In the genomic region with DNA sequence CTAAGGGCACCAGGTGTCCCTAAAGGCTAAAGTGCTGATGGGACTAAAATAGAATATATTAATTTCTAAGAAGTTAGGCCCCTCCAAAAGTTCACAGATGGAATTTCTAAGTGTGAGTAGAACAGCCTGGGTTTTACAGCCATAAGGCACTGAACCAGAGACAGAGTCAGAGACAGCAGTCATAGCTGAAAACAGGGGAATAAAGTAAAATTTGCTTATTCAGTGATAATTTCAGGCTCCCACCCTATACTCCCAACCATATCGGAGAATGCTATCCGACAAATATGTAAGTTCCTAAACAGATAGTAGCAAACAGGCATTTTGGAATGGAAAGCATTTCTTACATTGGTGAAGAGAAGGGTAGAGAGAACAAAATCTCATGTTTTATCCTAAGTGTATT, we compare ENCODE assay signal across 21 cellular contexts. TPM values are rescaled to one million over a fixed set of nuclear protein-coding genes. Genes with fewer than 3 reads are reported as not detected.
DNase-seq lines count a peak whose midpoint lies in the region; ATAC-seq, FAIRE-seq and TF ChIP-seq lines count a peak whose summit lies in the region.
"Had no signal": no experiment of that assay in that cellular context is flagged by ENCODE, and none has a peak within 500 bp of the region (broad histone marks: within the 10 kb centered on the region; RNA-seq: fewer than 3 reads in every experiment).

No MANE protein-coding gene starts in this region.

- H4K8ac ChIP-seq in IMR-90 (ENCODE audit: low read depth in 2 of 2, low read length in 2 of 2), result no peak overlapping the region

- no peak overlapping the region for H2AK5ac ChIP-seq in IMR-90 (ENCODE audit: low read depth, low read length)

- H2BK20ac ChIP-seq in IMR-90 (ENCODE audit: low read depth, low read length), result no peak overlapping the region

- peak overlapping the region; percentile 33 for H3K27ac Mint-ChIP-seq in activated T-helper 1 cell treated with anti-CD3 and anti-CD28 coated beads, Interleukin-12 subunit alpha, Interleukin-12 subunit beta, Interleukin-2, Interleukin-4 antibody, amounts not matched to agents 30 ng/mL and 10 ng/mL and 1 ng/mL, durations not matched to agents 14 hours and 24 hours and 36 hours
- H3K27ac Mint-ChIP-seq: B cell; CD4-positive, alpha-beta T cell had no signal

- 95% methylated on average over 2 of the region's 2 CpGs for WGBS in A549 (ENCODE audit: missing lambda C conversion rate)
- WGBS in IMR-90 (ENCODE audit: extremely low coverage in 2 of 2, insufficient read length in 1 of 2), 2 experiments, result no CpG with 5 or more reads among the region's 2 CpGs

- peaks cover 47% of the 10 kb centered on the region for H3K36me3 ChIP-seq in IMR-90 (ENCODE audit: control insufficient read depth, insufficient read depth, low read length)

- H3K9me3 ChIP-seq in A549 (no peaks in the 10 kb centered on the region), IMR-90 (ENCODE audit: control insufficient read depth, insufficient read depth, low read length) (no peaks in the 10 kb centered on the region)
- H3K9me3 ChIP-seq: BLaER1 treated with 17β-estradiol and CSF1 and Interleukin-3, amounts not matched to agents 10 nM and 100 nM had no signal

- TF ChIP-seq RAD21 in A549 (conservative IDR thresholded peaks at IDR 0.05 in 1 of 2, IDR thresholded peaks at IDR 0.05 in 1 of 2), result no peak
- TF ChIP-seq RAD21 in IMR-90 (IDR thresholded peaks at IDR 0.05; ENCODE audit: low read length), result no peak

- intact Hi-C loops in IMR-90 (cut with micrococcal nuclease), result no loop called here
- intact Hi-C loops in activated T-helper 1 cell treated with anti-CD3 and anti-CD28 coated beads, Interleukin-12 subunit alpha, Interleukin-12 subunit beta, Interleukin-2, Interleukin-4 antibody, amounts not matched to agents 30 ng/mL and 10 ng/mL and 1 ng/mL, durations not matched to agents 14 hours and 24 hours and 36 hours (cut with micrococcal nuclease), result loop anchor here (5.0 kb wide), 1 partner anchor 36 kb away; no protein-coding TSS in a partner anchor

- no peaks in the 10 kb centered on the region for H3K9me3 Mint-ChIP-seq in activated T-helper 1 cell treated with anti-CD3 and anti-CD28 coated beads, Interleukin-12 subunit alpha, Interleukin-12 subunit beta, Interleukin-2, Interleukin-4 antibody, amounts not matched to agents 30 ng/mL and 10 ng/mL and 1 ng/mL, durations not matched to agents 14 hours and 24 hours and 36 hours
- H3K9me3 Mint-ChIP-seq: CD4-positive, alpha-beta T cell; CD8-positive, alpha-beta memory T cell had no signal

- no peak overlapping the region for H2AK9ac ChIP-seq in IMR-90 (replicated peaks; ENCODE audit: low read depth, low read length, poor library complexity)

- no peak for TF ChIP-seq POLR2A in A549 (IDR thresholded peaks at IDR 0.05; ENCODE audit: low read length)
- no peak for TF ChIP-seq POLR2A in IMR-90 (IDR thresholded peaks at IDR 0.05; ENCODE audit: low read depth, low read length)

- no peak for DNase-seq in A549 (ENCODE audit: low read depth in 1 of 2, low spot score in 1 of 2)
- no peak for DNase-seq in IMR-90
- DNase-seq in activated T-helper 1 cell treated with anti-CD3 and anti-CD28 coated beads, Interleukin-12 subunit alpha, Interleukin-12 subunit beta, Interleukin-2, Interleukin-4 antibody, amounts not matched to agents 30 ng/mL and 10 ng/mL and 1 ng/mL, durations not matched to agents 14 hours and 24 hours and 36 hours (ENCODE audit: low spot score), result no peak
- no peak for DNase-seq in HuH-7 (ENCODE audit: low spot score)
- DNase-seq in NCI-H2196 (lab: John Stamatoyannopoulos, UW; ENCODE audit: unreplicated experiment), result no peak
- DNase-seq: CD4-positive, alpha-beta T cell; CD8-positive, alpha-beta memory T cell; DMS 273 treated with DMSO at 0.1 percent for 48 hours; DMS79; EL; GDM1; GM23248; H7; HCEC 1CT had no signal

- TF ChIP-seq CTCF in A549 (IDR thresholded peaks at IDR 0.05), result no peak
- no peak for TF ChIP-seq CTCF in IMR-90 (conservative IDR thresholded peaks at IDR 0.05; ENCODE audit: low read depth, low read length)

- no peak overlapping the region for H3K4ac ChIP-seq in IMR-90 (ENCODE audit: low read depth, low read length)

- in situ Hi-C loops in IMR-90 (cut with MboI; ENCODE audit: low sequenced_read_pairs), result no loop called here

- CTCF ChIA-PET in A549 (lab: Yijun Ruan, JAX) (no interaction called here), IMR-90 (lab: Yijun Ruan, JAX) (no interaction called here)

- no peak overlapping the region for H3K14ac ChIP-seq in IMR-90 (replicated peaks; ENCODE audit: low read depth, low read length)

- H2AFZ ChIP-seq in IMR-90 (replicated peaks; ENCODE audit: low read length, poor library complexity), result no peak overlapping the region
- H2AFZ ChIP-seq: GM23248 had no signal

- H4K20me1 ChIP-seq in IMR-90 (ENCODE audit: insufficient read depth, low read length), result no peaks in the 10 kb centered on the region

- no TSS peak for BruUV-seq in IMR-90 (replicated peaks; lab: Mats Ljungman, UMichigan)

- H3K4me1 Mint-ChIP-seq in activated T-helper 1 cell treated with anti-CD3 and anti-CD28 coated beads, Interleukin-12 subunit alpha, Interleukin-12 subunit beta, Interleukin-2, Interleukin-4 antibody, amounts not matched to agents 30 ng/mL and 10 ng/mL and 1 ng/mL, durations not matched to agents 14 hours and 24 hours and 36 hours (ENCODE audit: low read depth), result no peaks in the 10 kb centered on the region
- H3K4me1 Mint-ChIP-seq: B cell; CD8-positive, alpha-beta memory T cell had no signal

- no peaks in the 10 kb centered on the region for H3K27me3 Mint-ChIP-seq in activated T-helper 1 cell treated with anti-CD3 and anti-CD28 coated beads, Interleukin-12 subunit alpha, Interleukin-12 subunit beta, Interleukin-2, Interleukin-4 antibody, amounts not matched to agents 30 ng/mL and 10 ng/mL and 1 ng/mL, durations not matched to agents 14 hours and 24 hours and 36 hours (ENCODE audit: insufficient read depth)
- H3K27me3 Mint-ChIP-seq: B cell; CD4-positive, alpha-beta T cell; CD8-positive, alpha-beta memory T cell had no signal

- H3K56ac ChIP-seq in IMR-90 (ENCODE audit: extremely low read depth, insufficient read depth, low read length), result no peak overlapping the region

- POLR2A ChIA-PET in A549 (lab: Yijun Ruan, JAX) (no interaction called here), IMR-90 (lab: Charles Lee; ENCODE audit: unreplicated experiment) (no interaction called here)

- H3K4me3 Mint-ChIP-seq in activated T-helper 1 cell treated with anti-CD3 and anti-CD28 coated beads, Interleukin-12 subunit alpha, Interleukin-12 subunit beta, Interleukin-2, Interleukin-4 antibody, amounts not matched to agents 30 ng/mL and 10 ng/mL and 1 ng/mL, durations not matched to agents 14 hours and 24 hours and 36 hours, result no peak overlapping the region
- H3K4me3 Mint-ChIP-seq: B cell; CD14-positive monocyte; CD4-positive, alpha-beta T cell; CD8-positive, alpha-beta memory T cell had no signal

- no peak overlapping the region for H2BK5ac ChIP-seq in IMR-90 (ENCODE audit: low read depth, low read length, poor library complexity, severe bottlenecking)

- no peak overlapping the region for H3K23ac ChIP-seq in IMR-90 (ENCODE audit: low read depth, low read length)

- no peaks in the 10 kb centered on the region for H3K27me3 ChIP-seq in IMR-90 (ENCODE audit: control insufficient read depth, insufficient read depth, low read length)
- H3K27me3 ChIP-seq: BLaER1 treated with 17β-estradiol and CSF1 and Interleukin-3, amounts not matched to agents 10 nM and 100 nM had no signal

- H2BK120ac ChIP-seq in IMR-90 (ENCODE audit: low read depth, low read length), result no peak overlapping the region

- peaks cover 46% of the 10 kb centered on the region for H3K36me3 Mint-ChIP-seq in activated T-helper 1 cell treated with anti-CD3 and anti-CD28 coated beads, Interleukin-12 subunit alpha, Interleukin-12 subunit beta, Interleukin-2, Interleukin-4 antibody, amounts not matched to agents 30 ng/mL and 10 ng/mL and 1 ng/mL, durations not matched to agents 14 hours and 24 hours and 36 hours (ENCODE audit: low read depth)

- H3K27ac ChIP-seq in A549, result no peak overlapping the region
- no peak overlapping the region for H3K27ac ChIP-seq in IMR-90 (ENCODE audit: insufficient read depth, low read length)
- H3K27ac ChIP-seq: BLaER1 treated with 17β-estradiol and CSF1 and Interleukin-3, amounts not matched to agents 10 nM and 100 nM; GM23248 had no signal

- 0 out of 2 replicates have a peak, but pooled peaks cover 3% of the 10 kb centered on the region for H3K9me1 ChIP-seq in IMR-90 (ENCODE audit: insufficient read depth, low read length)

- no peak for TF ChIP-seq EP300 in A549 (IDR thresholded peaks at IDR 0.05)

- no peak for FAIRE-seq in A549 (lab: Jason Lieb, UNC)
- FAIRE-seq: D721Med, GM12878, GM19239, H1 had no signal

- no peak for ATAC-seq in A549
- ATAC-seq in IMR-90 (ENCODE audit: low read depth), result no peak
- ATAC-seq: GM12878 had no signal

- peaks cover 15% of the 10 kb centered on the region; the same call in 2 of the 3 replicates for H3K4me1 ChIP-seq in A549
- H3K4me1 ChIP-seq in IMR-90 (ENCODE audit: control insufficient read depth, insufficient read depth, low read length), result no peaks in the 10 kb centered on the region

- no peak overlapping the region for H4K5ac ChIP-seq in IMR-90 (ENCODE audit: low read depth, low read length)

- dilution Hi-C loops in IMR-90 (cut with HindIII; ENCODE audit: low sequenced_read_pairs, unreplicated experiment), result no loop called here

- no peak overlapping the region for H4K91ac ChIP-seq in IMR-90 (ENCODE audit: insufficient read depth, low read depth, low read length)

- H3K4me2 ChIP-seq in A549 (no peak overlapping the region), IMR-90 (ENCODE audit: low read depth, low read length) (no peak overlapping the region)
- H3K4me2 ChIP-seq: BLaER1 treated with 17β-estradiol and CSF1 and Interleukin-3, amounts not matched to agents 10 nM and 100 nM had no signal

- no peak overlapping the region for H3K9ac ChIP-seq in IMR-90 (ENCODE audit: low read depth, low read length)
- H3K9ac ChIP-seq: BLaER1 treated with 17β-estradiol and CSF1 and Interleukin-3, amounts not matched to agents 10 nM and 100 nM; GM23248 had no signal

- H3K18ac ChIP-seq in IMR-90 (ENCODE audit: low read depth, low read length), result no peak overlapping the region

- H3K79me1 ChIP-seq in IMR-90 (ENCODE audit: low read depth in 1 of 2, low read length in 2 of 2), result peaks cover 5 to 10% of the 10 kb centered on the region in 2 experiments; a peak in 3 of 4 replicates

- H3K4me3 ChIP-seq in A549, result no peak overlapping the region
- no peak overlapping the region for H3K4me3 ChIP-seq in IMR-90 (ENCODE audit: insufficient read depth, low read depth, low read length)
- H3K4me3 ChIP-seq: BLaER1 treated with 17β-estradiol and CSF1 and Interleukin-3, amounts not matched to agents 10 nM and 100 nM; GM12878; GM23248 had no signal

- H2BK15ac ChIP-seq in IMR-90 (ENCODE audit: low read depth, low read length), result no peak overlapping the region

RNA-seq across cellular contexts. Expression of gene NAA25, which starts 45.3 kb away (rescaled TPM):
- polyA plus RNA-seq in A549 (2011; rRNA removed) (41.4 and 49.3 TPM in 2 replicates), A549 (2017; fragmentation: RNase III; extraction: RNeasy Plus Mini Kit Qiagen cat#74134 plus additional on column Dnase treatment) (21.3 to 21.9 TPM (median 21.5 TPM) in 3 replicates), IMR-90 (2012; rRNA removed) (7.3 and 10.3 TPM in 2 replicates)
- 6.6 and 7.4 TPM in 2 replicates for polyA plus RNA-seq in A549 (2012; cell fraction: cytosol; rRNA removed)
- 9.7 and 16.5 TPM in 2 replicates for polyA plus RNA-seq in A549 (2012; cell fraction: nucleus; rRNA removed)
- polyA minus RNA-seq in A549 (2011; rRNA and poly(A)+ RNA removed), result 30.5 and 33.6 TPM in 2 replicates
- 25.5 and 28.3 TPM in 2 replicates for total RNA-seq in IMR-90 (2012; rRNA removed)
- polyA plus RNA-seq in IMR-90 (2012; cell fraction: cytosol; rRNA removed), result 0.95 and 1.2 TPM in 2 replicates
- 3.6 and 17.7 TPM in 2 replicates for polyA plus RNA-seq in IMR-90 (2012; cell fraction: nucleus; rRNA removed; ENCODE audit: low replicate concordance)
- total RNA-seq in activated T-helper 1 cell treated with anti-CD3 and anti-CD28 coated beads, Interleukin-12 subunit alpha, Interleukin-12 subunit beta, Interleukin-2, Interleukin-4 antibody, amounts not matched to agents 30 ng/mL and 10 ng/mL and 1 ng/mL, durations not matched to agents 14 hours and 24 hours and 36 hours, result 52.2 and 58.1 TPM in 2 replicates

RNA-seq across cellular contexts. Expression of gene ERP29, which starts 50.0 kb away (rescaled TPM):
- 87.3 and 115 TPM in 2 replicates for polyA plus RNA-seq in A549 (2011; rRNA removed)
- polyA plus RNA-seq in A549 (2012; cell fraction: cytosol; rRNA removed), result 96.2 and 103 TPM in 2 replicates
- polyA plus RNA-seq in A549 (2012; cell fraction: nucleus; rRNA removed), result 70.3 and 74.3 TPM in 2 replicates
- polyA plus RNA-seq in A549 (2017; fragmentation: RNase III; extraction: RNeasy Plus Mini Kit Qiagen cat#74134 plus additional on column Dnase treatment), result 138 to 161 TPM (median 157 TPM) in 3 replicates
- 21.3 and 23.4 TPM in 2 replicates for polyA minus RNA-seq in A549 (2011; rRNA and poly(A)+ RNA removed)
- total RNA-seq in IMR-90 (2012; rRNA removed), result 30.3 and 36.1 TPM in 2 replicates
- 82.2 and 98.8 TPM in 2 replicates for polyA plus RNA-seq in IMR-90 (2012; rRNA removed)
- polyA plus RNA-seq in IMR-90 (2012; cell fraction: cytosol; rRNA removed), result 45.7 and 75.1 TPM in 2 replicates
- 21.4 and 48.6 TPM in 2 replicates for polyA plus RNA-seq in IMR-90 (2012; cell fraction: nucleus; rRNA removed; ENCODE audit: low replicate concordance)
- 60.9 and 62.5 TPM in 2 replicates for total RNA-seq in activated T-helper 1 cell treated with anti-CD3 and anti-CD28 coated beads, Interleukin-12 subunit alpha, Interleukin-12 subunit beta, Interleukin-2, Interleukin-4 antibody, amounts not matched to agents 30 ng/mL and 10 ng/mL and 1 ng/mL, durations not matched to agents 14 hours and 24 hours and 36 hours

RNA-seq across cellular contexts. Expression of gene TMEM116, which starts 50.3 kb away (rescaled TPM):
- 22.4 and 25.3 TPM in 2 replicates for polyA plus RNA-seq in A549 (2011; rRNA removed)
- polyA plus RNA-seq in A549 (2012; cell fraction: cytosol; rRNA removed), result 9.6 and 12.2 TPM in 2 replicates
- 5.6 and 12.3 TPM in 2 replicates for polyA plus RNA-seq in A549 (2012; cell fraction: nucleus; rRNA removed)
- 10.6 to 11.6 TPM (median 11.0 TPM) in 3 replicates for polyA plus RNA-seq in A549 (2017; fragmentation: RNase III; extraction: RNeasy Plus Mini Kit Qiagen cat#74134 plus additional on column Dnase treatment)
- 19.4 and 19.8 TPM in 2 replicates for polyA minus RNA-seq in A549 (2011; rRNA and poly(A)+ RNA removed)
- 4.7 and 8.4 TPM in 2 replicates for total RNA-seq in IMR-90 (2012; rRNA removed)
- 4.6 and 5.5 TPM in 2 replicates for polyA plus RNA-seq in IMR-90 (2012; rRNA removed)
- 3.4 and 3.8 TPM in 2 replicates for polyA plus RNA-seq in IMR-90 (2012; cell fraction: cytosol; rRNA removed)
- 2.9 and 8.4 TPM in 2 replicates for polyA plus RNA-seq in IMR-90 (2012; cell fraction: nucleus; rRNA removed; ENCODE audit: low replicate concordance)
- total RNA-seq in activated T-helper 1 cell treated with anti-CD3 and anti-CD28 coated beads, Interleukin-12 subunit alpha, Interleukin-12 subunit beta, Interleukin-2, Interleukin-4 antibody, amounts not matched to agents 30 ng/mL and 10 ng/mL and 1 ng/mL, durations not matched to agents 14 hours and 24 hours and 36 hours, result 10.6 and 11.0 TPM in 2 replicates
